In the genomic region with DNA sequence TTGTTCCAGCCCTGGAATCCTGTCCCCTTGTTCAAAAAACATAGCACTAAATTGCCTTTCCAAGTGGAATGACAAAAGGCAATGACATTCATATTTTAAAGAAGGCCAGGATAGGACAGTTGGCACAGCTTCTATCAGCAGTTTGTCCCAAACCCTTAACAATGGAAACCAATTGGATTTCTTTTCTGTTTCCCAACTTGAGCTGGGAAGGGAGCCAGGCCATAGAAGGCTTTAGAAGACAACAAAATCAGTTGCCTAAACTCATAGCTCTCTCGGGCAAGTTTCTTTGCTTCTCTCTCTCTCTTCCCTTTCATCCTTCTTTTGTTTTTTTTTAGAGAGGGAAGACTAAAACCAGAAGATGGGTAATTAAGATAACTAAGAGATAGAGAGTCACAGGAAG, we compare ENCODE assay signal across 26 cellular contexts.
DNase-seq lines count a peak whose midpoint lies in the region; ATAC-seq and TF ChIP-seq lines count a peak whose summit lies in the region.
"Had no signal": no experiment of that assay in that cellular context is flagged by ENCODE, and none has a peak within 500 bp of the region (broad histone marks: within the 10 kb centered on the region; RNA-seq: fewer than 3 reads in every experiment).

No MANE protein-coding gene starts in this region.

- H3K9me3 Mint-ChIP-seq in activated naive CD4-positive, alpha-beta T cell treated with anti-CD3 and anti-CD28 coated beads, Interleukin-2, amount 50 U/mL, for 72 hours, result no peaks in the 10 kb centered on the region
- H3K9me3 Mint-ChIP-seq: CD8-positive, alpha-beta T cell; mesothelial cell of epicardium had no signal

- H3K36me3 ChIP-seq in left ventricle myocardium inferior, result no peaks in the 10 kb centered on the region
- no peaks in the 10 kb centered on the region for H3K36me3 ChIP-seq in heart right ventricle
- H3K36me3 ChIP-seq in gastrocnemius medialis, result no peaks in the 10 kb centered on the region
- H3K36me3 ChIP-seq in uterus, result no peaks in the 10 kb centered on the region

- WGBS in heart right ventricle, 2 donors, result 55 to 70% methylated on average over 1 of the region's 1 CpG

- TF ChIP-seq CTCF in left ventricle myocardium inferior (IDR thresholded peaks at IDR 0.05; ENCODE audit: borderline replicate concordance) (no peak), heart right ventricle (IDR thresholded peaks at IDR 0.05) (no peak), gastrocnemius medialis (IDR thresholded peaks at IDR 0.05 in 4 of 5, conservative IDR thresholded peaks at IDR 0.05 in 1 of 5) (no peak), uterus (IDR thresholded peaks at IDR 0.05) (no peak)

- no peak overlapping the region for H3K4me3 ChIP-seq in left ventricle myocardium inferior
- no peak overlapping the region for H3K4me3 ChIP-seq in heart right ventricle
- no peak overlapping the region for H3K4me3 ChIP-seq in gastrocnemius medialis
- no peak overlapping the region for H3K4me3 ChIP-seq in uterus
- H3K4me3 ChIP-seq: PC-9, smooth muscle cell had no signal

- H3K4me1 ChIP-seq in left ventricle myocardium inferior, result peaks cover 62% of the 10 kb centered on the region
- H3K4me1 ChIP-seq in heart right ventricle, result peaks cover 18 to 96% (median 30%) of the 10 kb centered on the region in 9 donors
- H3K4me1 ChIP-seq in gastrocnemius medialis, result peaks cover 39 to 45% of the 10 kb centered on the region in 2 donors
- H3K4me1 ChIP-seq in uterus, result peaks cover 0 to 4% of the 10 kb centered on the region in 2 donors

- peak overlapping the region; percentile 20 for H3K27ac ChIP-seq in left ventricle myocardium inferior (replicated peaks)
- H3K27ac ChIP-seq in heart right ventricle, result peak overlapping the region in 3 of 10 donors; percentile 8 to 57 (median 21)
- peak overlapping the region; percentile 92 to 98 (median 98) for H3K27ac ChIP-seq in gastrocnemius medialis
- peak overlapping the region; percentile 69 to 96 for H3K27ac ChIP-seq in uterus
- no peak overlapping the region for H3K27ac ChIP-seq in substantia nigra (ENCODE audit: low read depth, low read length, poor library complexity, severe bottlenecking)
- H3K27ac ChIP-seq: epithelial cell of prostate, PC-9 had no signal

- intact Hi-C loops in left ventricle myocardium inferior (cut with micrococcal nuclease) (no loop called here), heart right ventricle (cut with DNase I) (loop anchor here in 3 of 10 donors (10.0 kb wide), 5 partner anchors 259 to 599 kb away; no protein-coding TSS in a partner anchor), gastrocnemius medialis (cut with DNase I; ENCODE audit: low total_unique reads) (loop anchor here (10.0 kb wide), 2 partner anchors 359 to 1089 kb away; no protein-coding TSS in a partner anchor), uterus (cut with DNase I; ENCODE audit: low total_unique reads) (no loop called here)

- TF ChIP-seq POLR2A in gastrocnemius medialis (IDR thresholded peaks at IDR 0.05), result no peak
- TF ChIP-seq POLR2A in uterus (IDR thresholded peaks at IDR 0.05), result no peak

- peaks cover 5% of the 10 kb centered on the region in 2 donors for H3K36me3 Mint-ChIP-seq in activated naive CD4-positive, alpha-beta T cell treated with anti-CD3 and anti-CD28 coated beads, Interleukin-2, amount 50 U/mL, for 72 hours
- H3K36me3 Mint-ChIP-seq: CD8-positive, alpha-beta T cell; mesothelial cell of epicardium; naive thymus-derived CD4-positive, alpha-beta T cell had no signal

- H3K9me3 ChIP-seq in left ventricle myocardium inferior (replicated peaks), result no peaks in the 10 kb centered on the region
- H3K9me3 ChIP-seq in heart right ventricle, result no peaks in the 10 kb centered on the region
- no peaks in the 10 kb centered on the region for H3K9me3 ChIP-seq in gastrocnemius medialis
- H3K9me3 ChIP-seq in uterus, result no peaks in the 10 kb centered on the region

- H3K27me3 ChIP-seq in left ventricle myocardium inferior (ENCODE audit: low read depth) (no peaks in the 10 kb centered on the region), heart right ventricle (no peaks in the 10 kb centered on the region), gastrocnemius medialis (no peaks in the 10 kb centered on the region), uterus (no peaks in the 10 kb centered on the region)

- in situ Hi-C loops in gastrocnemius medialis (cut with MboI; ENCODE audit: low sequenced_read_pairs in 4 of 4), result loop anchor here in 1 of 4 donors (10.0 kb wide), 2 partner anchors 589 to 1029 kb away; no protein-coding TSS in a partner anchor

- no peak overlapping the region for H3K27ac Mint-ChIP-seq in activated naive CD4-positive, alpha-beta T cell treated with anti-CD3 and anti-CD28 coated beads, Interleukin-2, amount 50 U/mL, for 72 hours
- H3K27ac Mint-ChIP-seq: CD8-positive, alpha-beta T cell; mesothelial cell of epicardium; naive thymus-derived CD4-positive, alpha-beta T cell had no signal

- DNase-seq in left ventricle myocardium inferior (no peak), heart right ventricle (no peak), fibroblast of peridontal ligament (ENCODE audit: extremely low read depth) (peak; percentile 52), gastrocnemius medialis (peak in 1 of 2 donors; percentile 26), uterus (peak in 1 of 2 donors; percentile 44), substantia nigra (lab: John Stamatoyannopoulos, UW) (no peak)
- no peak for DNase-seq in activated naive CD4-positive, alpha-beta T cell treated with anti-CD3 and anti-CD28 coated beads, Interleukin-2, amount 50 U/mL, for 72 hours (ENCODE audit: low spot score in 2 of 2)
- DNase-seq: activated CD4-positive, alpha-beta T cell treated with anti-CD3 and anti-CD28 coated beads for 4 hours; activated gamma-delta T cell; CD8-positive, alpha-beta T cell; DMS 273 treated with DMSO at 0.1 percent for 48 hours; effector CD4-positive, alpha-beta T cell; hypothalamus; naive thymus-derived CD4-positive, alpha-beta T cell; NCI-H2029; NCI-H526; NK-92 treated with Interleukin-12 subunit alpha and Interleukin-12 subunit beta, amount 100 ng/mL, for 24 hours; nucleus accumbens; PC-9; stimulated activated CD4-positive, alpha-beta T cell treated with anti-CD3 and anti-CD28 coated beads, Interleukin-2, amount 100 ng/mL, for 24 hours; T-helper 2 cell had no signal

- ATAC-seq in heart right ventricle, result no peak
- no peak for ATAC-seq in gastrocnemius medialis
- ATAC-seq in activated naive CD4-positive, alpha-beta T cell treated with anti-CD3 and anti-CD28 coated beads, Interleukin-2, amount 50 U/mL, for 72 hours, result no peak
- ATAC-seq in HG03565 (IDR thresholded peaks at IDR 0.05; ENCODE audit: unreplicated experiment), result no peak
- ATAC-seq: CD8-positive, alpha-beta T cell; Right ventricle myocardium inferior had no signal
